Comparison of ENCODE assay signal across 18 cellular contexts in the genomic region with DNA sequence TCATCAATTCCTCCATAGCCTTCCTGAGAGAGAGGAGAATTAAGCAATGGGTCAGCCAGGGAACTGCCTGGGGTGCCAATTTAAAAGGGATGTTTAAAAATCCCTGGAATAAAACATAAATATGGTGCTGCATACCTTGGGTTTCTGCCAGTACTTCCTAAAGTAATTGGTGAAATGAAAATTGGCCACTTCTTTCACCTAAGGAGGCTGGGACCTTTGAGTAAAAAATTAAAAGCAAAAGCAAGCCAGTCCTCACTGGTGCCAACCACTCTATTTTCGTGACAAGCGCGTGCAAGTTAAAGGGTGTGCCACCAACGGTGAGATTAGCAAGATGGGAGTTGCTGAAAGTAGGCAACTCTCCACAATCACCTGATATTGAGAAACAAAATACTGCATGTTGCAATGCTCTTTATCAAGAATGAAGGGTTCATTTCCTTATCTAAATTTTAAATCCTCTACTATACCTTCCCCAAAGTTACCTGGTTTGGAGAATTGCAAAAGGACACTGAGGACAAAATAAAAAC. TPM values are rescaled to one million over a fixed set of nuclear protein-coding genes. Genes with fewer than 3 reads are reported as not detected.
"Had no signal": no experiment of that assay in that cellular context is flagged by ENCODE, and none has a peak within 500 bp of the region (broad histone marks: within the 10 kb centered on the region; RNA-seq: fewer than 3 reads in every experiment).

No MANE protein-coding gene starts in this region.

- H3K9me3 Mint-ChIP-seq: natural killer cell treated with Interleukin-12 subunit alpha and Interleukin-12 subunit beta and Interleukin-15 and Interleukin-18, amount 100 ng/mL, for 72 hours; type B pancreatic cell had no signal

- H3K27ac ChIP-seq: cardiac muscle cell, skin epidermis had no signal

- ATAC-seq: left ventricle myocardium superior; natural killer cell treated with Interleukin-12 subunit alpha and Interleukin-12 subunit beta and Interleukin-15 and Interleukin-18, amount 100 ng/mL, for 72 hours; right cardiac atrium had no signal

- DNase-seq: activated CD4-positive, alpha-beta T cell treated with anti-CD3 and anti-CD28 coated beads, Interleukin-2, amount 50 U/mL, for 4 hours; activated CD4-positive, CD25-positive, alpha-beta regulatory T cell treated with anti-CD3 and anti-CD28 coated beads, Interleukin-2, amount 50 U/mL, for 72 hours; activated naive CD4-positive, alpha-beta T cell; activated T-cell treated with anti-CD3 and anti-CD28 coated beads for 4 hours; glutamatergic neuron; hypothalamus; left ventricle myocardium superior; mesendoderm; stimulated activated CD4-positive, alpha-beta T cell treated with anti-CD3 and anti-CD28 coated beads, Interleukin-4, amount 100 ng/mL, for 24 hours; stimulated activated naive CD4-positive, alpha-beta T cell; T1000 had no signal

- H3K27me3 Mint-ChIP-seq: progenitor cell of endocrine pancreas, type B pancreatic cell had no signal

- H3K27me3 ChIP-seq: cardiac muscle cell had no signal

- H3K27ac Mint-ChIP-seq: natural killer cell treated with Interleukin-12 subunit alpha and Interleukin-12 subunit beta and Interleukin-15 and Interleukin-18, amount 100 ng/mL, for 72 hours; progenitor cell of endocrine pancreas; type B pancreatic cell had no signal

- H3K4me3 ChIP-seq: cardiac muscle cell, skin epidermis had no signal

- H3K36me3 Mint-ChIP-seq: natural killer cell treated with Interleukin-12 subunit alpha and Interleukin-12 subunit beta and Interleukin-15 and Interleukin-18, amount 100 ng/mL, for 72 hours; type B pancreatic cell had no signal

- H3K4me3 Mint-ChIP-seq: natural killer cell treated with Interleukin-12 subunit alpha and Interleukin-12 subunit beta and Interleukin-15 and Interleukin-18, amount 100 ng/mL, for 72 hours; type B pancreatic cell had no signal

- H3K36me3 ChIP-seq: cardiac muscle cell had no signal

RNA-seq across cellular contexts. Expression of a gene that starts 19.7 kb away (rescaled TPM):
- total RNA-seq: dermis microvascular lymphatic vessel endothelial cell; natural killer cell treated with Interleukin-12 subunit alpha and Interleukin-12 subunit beta and Interleukin-15 and Interleukin-18, amount 100 ng/mL, for 72 hours had no signal
